8 cellular contexts compared by ENCODE assay signal in genomic region chr5:81972496-81972791, GRCh38. TPM values are rescaled to one million over a fixed set of nuclear protein-coding genes. Genes with fewer than 3 reads are reported as not detected.
DNase-seq lines count a peak whose midpoint lies in the region; ATAC-seq, FAIRE-seq and TF ChIP-seq lines count a peak whose summit lies in the region.

No MANE protein-coding gene starts in this region.

- peak overlapping the region; percentile 97 for H2AFZ ChIP-seq in mammary epithelial cell (ENCODE audit: low read depth, low read length)

- in situ Hi-C loops in mammary epithelial cell (cut with MboI; ENCODE audit: low sequenced_read_pairs in 2 of 2): no loop called here

- H3K27me3 Mint-ChIP-seq in naive thymus-derived CD4-positive, alpha-beta T cell: no peaks in the 10 kb centered on the region

- no peaks in the 10 kb centered on the region for H3K36me3 ChIP-seq in mammary epithelial cell (ENCODE audit: insufficient read depth, low read length)
- no peaks in the 10 kb centered on the region for H3K36me3 ChIP-seq in naive thymus-derived CD4-positive, alpha-beta T cell (ENCODE audit: control insufficient read depth in 2 of 3, insufficient read depth in 3 of 3, low read length in 3 of 3)

- dilution Hi-C loops in mammary epithelial cell (cut with HindIII; ENCODE audit: low sequenced_read_pairs): no loop called here

- ATAC-seq in GM18511 (IDR thresholded peaks at IDR 0.05; ENCODE audit: unreplicated experiment) (peak; percentile 52), HG03520 (IDR thresholded peaks at IDR 0.05; ENCODE audit: unreplicated experiment) (peak; percentile 40), HG03342 (IDR thresholded peaks at IDR 0.05; ENCODE audit: unreplicated experiment) (no peak)
- ATAC-seq in naive thymus-derived CD4-positive, alpha-beta T cell: peak; percentile 46

- H3K27ac Mint-ChIP-seq in naive thymus-derived CD4-positive, alpha-beta T cell: peak overlapping the region; percentile 73 to 99 (median 91)

- no peaks in the 10 kb centered on the region for H4K20me1 ChIP-seq in mammary epithelial cell (ENCODE audit: insufficient read depth, low read length)

- peaks cover 8% of the 10 kb centered on the region for H3K79me2 ChIP-seq in mammary epithelial cell (ENCODE audit: insufficient read depth, low read length)

- H3K9ac ChIP-seq in mammary epithelial cell (ENCODE audit: insufficient read depth, low read length): peak overlapping the region; percentile 71

- H3K4me1 Mint-ChIP-seq in naive thymus-derived CD4-positive, alpha-beta T cell: peaks cover 11 to 40% (median 36%) of the 10 kb centered on the region in 7 donors

- DNase-seq in mammary epithelial cell (no peak), DMS153 (lab: John Stamatoyannopoulos, UW) (no peak), SIG-M5 (lab: John Stamatoyannopoulos, UW) (no peak), D721Med (ENCODE audit: insufficient read length, low spot score) (no peak)
- DNase-seq in naive thymus-derived CD4-positive, alpha-beta T cell: no peak

- peak overlapping the region; percentile 92 for H3K27ac ChIP-seq in mammary epithelial cell (ENCODE audit: insufficient read depth, low read depth, low read length)
- peak overlapping the region; percentile 97 for H3K27ac ChIP-seq in naive thymus-derived CD4-positive, alpha-beta T cell (ENCODE audit: low read depth, low read length)

- H3K4me2 ChIP-seq in mammary epithelial cell (ENCODE audit: insufficient read depth, low read depth, low read length): peak overlapping the region; percentile 86

- H3K36me3 Mint-ChIP-seq in naive thymus-derived CD4-positive, alpha-beta T cell: peaks cover 4 to 8% (median 4%) of the 10 kb centered on the region in 5 donors

- 0% methylated on average over 3 of the region's 8 CpGs for WGBS in mammary epithelial cell (ENCODE audit: low coverage, missing lambda C conversion rate)

- BruUV-seq in mammary epithelial cell (replicated peaks; lab: Mats Ljungman, UMichigan): TSS peak; percentile 60

- intact Hi-C loops in mammary epithelial cell (cut with micrococcal nuclease): loop anchor here (5.0 to 10.0 kb wide), 3 partner anchors 120 to 468 kb away; no protein-coding TSS in a partner anchor
- intact Hi-C loops in naive thymus-derived CD4-positive, alpha-beta T cell (cut with micrococcal nuclease): loop anchor here (1.0 to 10.0 kb wide), 9 partner anchors 95 to 1980 kb away; partner anchors contain the start of genes MTX3 (in 1 of the 2), SSBP2 (in 1 of the 2) and ZFYVE16 (in 1 of the 2)

- no peaks in the 10 kb centered on the region for H3K27me3 ChIP-seq in mammary epithelial cell (ENCODE audit: insufficient read depth, low read length)
- no peaks in the 10 kb centered on the region for H3K27me3 ChIP-seq in naive thymus-derived CD4-positive, alpha-beta T cell (ENCODE audit: control insufficient read depth in 2 of 2, insufficient read depth in 2 of 2, low read length in 2 of 2)

- TF ChIP-seq CTCF in mammary epithelial cell (conservative IDR thresholded peaks at IDR 0.05 in 1 of 2, IDR thresholded peaks at IDR 0.05 in 1 of 2; ENCODE audit: extremely low read depth in 1 of 2, insufficient read depth in 1 of 2, low read depth in 1 of 2, low read length in 2 of 2) (no peak), D721Med (IDR thresholded peaks at IDR 0.05; ENCODE audit: insufficient read depth, missing control alignments) (no peak)

- H3K4me3 ChIP-seq in mammary epithelial cell (replicated peaks in 1 of 3; ENCODE audit: insufficient read depth in 1 of 3, low read depth in 2 of 3, low read length in 3 of 3): peak overlapping the region; percentile 65 to 81 (median 65)
- peak overlapping the region; percentile 67 for H3K4me3 ChIP-seq in naive thymus-derived CD4-positive, alpha-beta T cell (ENCODE audit: low read length)

- H3K4me3 Mint-ChIP-seq in naive thymus-derived CD4-positive, alpha-beta T cell: peak overlapping the region; percentile 75 to 98 (median 88)

- H3K4me1 ChIP-seq in mammary epithelial cell (ENCODE audit: insufficient read depth, low read length): peaks cover 4% of the 10 kb centered on the region
- H3K4me1 ChIP-seq in naive thymus-derived CD4-positive, alpha-beta T cell (ENCODE audit: control insufficient read depth in 2 of 2, insufficient read depth in 2 of 2, low read length in 2 of 2): peaks cover 5 to 10% of the 10 kb centered on the region in 2 donors

- FAIRE-seq in D721Med (lab: Jason Lieb, UNC): no peak

- no peaks in the 10 kb centered on the region for H3K9me3 Mint-ChIP-seq in naive thymus-derived CD4-positive, alpha-beta T cell

- CTCF ChIA-PET in mammary epithelial cell (lab: Charles Lee; ENCODE audit: low non-redundant PET): no interaction called here
- CTCF ChIA-PET in naive thymus-derived CD4-positive, alpha-beta T cell (lab: Charles Lee): no interaction called here

- POLR2A ChIA-PET in naive thymus-derived CD4-positive, alpha-beta T cell (lab: Charles Lee): interaction anchor here (0.8 to 1.0 kb wide), 2 partner anchors 120 to 222 kb away, joined by 4 to 5 read pairs; partner anchors contain the start of gene SSBP2

- no peaks in the 10 kb centered on the region for H3K9me3 ChIP-seq in mammary epithelial cell (replicated peaks; ENCODE audit: insufficient read depth, low read length)
- H3K9me3 ChIP-seq in naive thymus-derived CD4-positive, alpha-beta T cell (ENCODE audit: control insufficient read depth in 2 of 3, low read length in 3 of 3): no peaks in the 10 kb centered on the region

RNA-seq across cellular contexts. Expression of gene ATG10, which starts 0.6 kb away (rescaled TPM):
- total RNA-seq in mammary epithelial cell: 10 to 100 TPM in 1 of 2 donors, 1 to 10 TPM in 1; 7.2 to 12.2 TPM
- 3.7 TPM for polyA plus RNA-seq in mammary epithelial cell
- not detected for polyA minus RNA-seq in mammary epithelial cell
- 1 to 10 TPM; 6.4 to 9.6 (median 8.2) TPM for total RNA-seq in naive thymus-derived CD4-positive, alpha-beta T cell
- polyA plus RNA-seq in naive thymus-derived CD4-positive, alpha-beta T cell: 10 to 100 TPM in 1 of 2 donors, 1 to 10 TPM in 1; 9.1 to 14.4 TPM
